Comparison of ENCODE assay signal across 8 cellular contexts in genomic region chr21:35616090-35616489, GRCh38.
DNase-seq lines count a peak whose midpoint lies in the region; ATAC-seq and TF ChIP-seq lines count a peak whose summit lies in the region.

No MANE protein-coding gene starts in this region.

- H3K27ac ChIP-seq in dorsolateral prefrontal cortex = no peak overlapping the region

- H3K9me3 ChIP-seq in HAP-1 = no peaks in the 10 kb centered on the region

- DNase-seq in EL (peak; percentile 60), NCI-H146 treated with DMSO at 0.1 percent for 48 hours (lab: John Stamatoyannopoulos, UW; ENCODE audit: unreplicated experiment) (peak; percentile 6), dorsolateral prefrontal cortex (no peak), pons (ENCODE audit: low spot score) (peak; percentile 57), GM19240 (ENCODE audit: insufficient read length, low spot score) (no peak), HAP-1 (ENCODE audit: low spot score in 2 of 2) (no peak), HuH-7 (ENCODE audit: low spot score) (no peak)

- in situ Hi-C loops in HAP-1 (cut with MboI; ENCODE audit: low sequenced_read_pairs) = no loop called here

- H3K27me3 ChIP-seq in dorsolateral prefrontal cortex = peaks cover 0 to 6% (median 0%) of the 10 kb centered on the region in 45 donors
- H3K27me3 ChIP-seq in HAP-1 (ENCODE audit: low read depth) = no peaks in the 10 kb centered on the region

- peak in 54 of 56 donors; percentile 11 to 78 (median 46) for TF ChIP-seq CTCF in dorsolateral prefrontal cortex (IDR thresholded peaks at IDR 0.05 in 54 of 56, conservative IDR thresholded peaks at IDR 0.05 in 2 of 56; ENCODE audit: low read depth in 1 of 56, partially characterized antibody in 56 of 56)

- no peaks in the 10 kb centered on the region for H3K36me3 ChIP-seq in HAP-1 (replicated peaks)

- no peaks in the 10 kb centered on the region for H3K4me1 ChIP-seq in HAP-1

- intact Hi-C loops in dorsolateral prefrontal cortex (cut with DNase I) = loop anchor here (2.0 to 10.0 kb wide), 2 partner anchors 37 to 871 kb away; no protein-coding TSS in a partner anchor

- H3K4me3 ChIP-seq in dorsolateral prefrontal cortex (no peak overlapping the region), HAP-1 (no peak overlapping the region)

- no peak for ATAC-seq in HG02610 (IDR thresholded peaks at IDR 0.05; ENCODE audit: unreplicated experiment)

Comparison
In these comparisons a context has a peak if more than half of its experiments do, and no peak if none do; other contexts are left out.
1. DNase-seq: peak in EL (single experiment), NCI-H146 treated with DMSO at 0.1 percent for 48 hours (single experiment) and pons (single experiment); none in dorsolateral prefrontal cortex (0 of 10), GM19240 (single experiment), HAP-1 (0 of 2) and HuH-7 (single experiment).